8 cellular contexts compared by ENCODE assay signal in the genomic region with DNA sequence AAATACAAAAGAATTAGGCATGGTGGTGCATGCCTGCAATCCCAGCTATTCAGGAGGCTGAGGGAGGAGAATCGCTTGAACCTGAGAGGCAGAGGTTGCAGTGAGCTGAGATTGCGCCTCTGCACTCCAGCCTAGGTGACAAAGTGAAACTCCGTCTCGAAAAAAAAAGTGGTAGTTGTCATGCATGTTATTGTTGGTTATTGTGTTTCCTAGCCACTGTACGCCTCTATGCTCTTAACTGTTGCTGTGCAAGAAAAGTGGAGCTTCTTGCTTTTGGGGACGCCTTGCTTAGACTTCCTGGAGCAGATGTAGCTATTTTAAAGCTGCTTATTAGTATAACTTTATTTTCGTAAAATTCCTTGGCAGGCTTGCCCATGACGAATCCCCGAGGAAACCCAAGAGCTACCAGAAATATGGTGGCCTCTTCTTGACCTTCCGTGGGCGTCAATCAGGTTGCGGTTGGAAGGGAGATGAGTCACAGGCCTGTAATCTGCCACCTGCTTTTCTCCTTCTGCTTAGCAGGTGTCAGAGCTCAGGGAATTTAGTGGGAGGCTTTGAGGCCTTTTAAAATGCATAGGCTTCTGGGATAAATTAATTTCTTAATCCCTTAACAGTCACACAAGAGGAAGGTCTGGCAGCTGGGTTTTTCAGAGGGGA. TPM values are rescaled to one million over a fixed set of nuclear protein-coding genes. Genes with fewer than 3 reads are reported as not detected.
A peak's percentile ranks its signal among the peaks of the same experiment; 100 is the strongest.
DNase-seq lines count a peak whose midpoint lies in the region; ATAC-seq and TF ChIP-seq lines count a peak whose summit lies in the region.

No MANE protein-coding gene starts in this region.

- H3K9me3 ChIP-seq in thymus (ENCODE audit: control insufficient read depth) (no peaks in the 10 kb centered on the region), BE2C (no peaks in the 10 kb centered on the region)

- DNase-seq in GM04504 (ENCODE audit: low read depth) (peak; percentile 67), H4 (ENCODE audit: low spot score) (peak; percentile 82), LHCN-M2 (ENCODE audit: low read depth) (peak; percentile 98), activated B cell treated with CpG ODN at 0.5 μM for 24 hours (no peak), chondrocyte (ENCODE audit: low spot score) (no peak), BE2C (no peak)

- H3K4me1 ChIP-seq in thymus (ENCODE audit: control insufficient read depth, insufficient read depth, low read length) (peaks cover 15% of the 10 kb centered on the region), BE2C (no peaks in the 10 kb centered on the region)

- H3K27ac Mint-ChIP-seq in activated B cell treated with CpG ODN at 0.5 μM for 24 hours (no peak overlapping the region), chondrocyte (ENCODE audit: unreplicated experiment) (peak overlapping the region; percentile 89), nephron (peak overlapping the region; percentile 65 to 85 (median 79))

- ATAC-seq in activated B cell treated with CpG ODN at 0.5 μM for 24 hours (ENCODE audit: low read depth) = peak; percentile 69

- TF ChIP-seq CTCF in activated B cell treated with CpG ODN at 0.5 μM for 24 hours (IDR thresholded peaks at IDR 0.05) (no peak), chondrocyte (IDR thresholded peaks at IDR 0.05) (no peak), nephron (IDR thresholded peaks at IDR 0.05; ENCODE audit: unreplicated experiment in 3 of 3) (no peak), BE2C (IDR thresholded peaks at IDR 0.05; ENCODE audit: low read depth, low read length) (no peak)

- H3K4me3 ChIP-seq in thymus (ENCODE audit: low read length) (no peak overlapping the region), BE2C (ENCODE audit: low read depth, low read length) (no peak overlapping the region)

- H3K4me3 Mint-ChIP-seq in activated B cell treated with CpG ODN at 0.5 μM for 24 hours (peak overlapping the region; percentile 24), chondrocyte (ENCODE audit: unreplicated experiment) (no peak overlapping the region), nephron (peak overlapping the region in 1 of 3 experiments; percentile 5)

- H3K4me1 Mint-ChIP-seq in activated B cell treated with CpG ODN at 0.5 μM for 24 hours = peaks cover 14% of the 10 kb centered on the region
- peaks cover 25% of the 10 kb centered on the region for H3K4me1 Mint-ChIP-seq in chondrocyte (ENCODE audit: low read depth)
- peaks cover 27% of the 10 kb centered on the region for H3K4me1 Mint-ChIP-seq in nephron

- H3K27me3 ChIP-seq in thymus (ENCODE audit: control insufficient read depth, insufficient read depth) = no peaks in the 10 kb centered on the region
- H3K27me3 ChIP-seq in BE2C = no peaks in the 10 kb centered on the region

- peaks cover 2% of the 10 kb centered on the region for H3K9me3 Mint-ChIP-seq in activated B cell treated with CpG ODN at 0.5 μM for 24 hours
- no peaks in the 10 kb centered on the region for H3K9me3 Mint-ChIP-seq in chondrocyte (ENCODE audit: low read depth)
- H3K9me3 Mint-ChIP-seq in nephron = peaks cover 13% of the 10 kb centered on the region

- intact Hi-C loops in activated B cell treated with CpG ODN at 0.5 μM for 24 hours (cut with micrococcal nuclease) = no loop called here

- H3K36me3 ChIP-seq in thymus (ENCODE audit: control insufficient read depth, insufficient read depth) (peaks cover 3% of the 10 kb centered on the region), BE2C (no peaks in the 10 kb centered on the region)

- H3K27me3 Mint-ChIP-seq in activated B cell treated with CpG ODN at 0.5 μM for 24 hours (no peaks in the 10 kb centered on the region), chondrocyte (ENCODE audit: low read depth) (peaks cover 31% of the 10 kb centered on the region), nephron (ENCODE audit: low read depth) (peaks cover 9% of the 10 kb centered on the region)

- POLR2A ChIA-PET in activated B cell treated with CpG ODN at 0.5 μM for 24 hours (lab: Charles Lee) = interaction anchor here (1.0 to 1.1 kb wide), 2 partner anchors 53 to 217 kb away, joined by 7 read pairs; a partner anchor contains a TSS

- CTCF ChIA-PET in activated B cell treated with CpG ODN at 0.5 μM for 24 hours (lab: Charles Lee) = no interaction called here

- WGBS in thymus = 38% methylated on average over 12 of the region's 12 CpGs

- peak overlapping the region; percentile 46 for H3K27ac ChIP-seq in thymus (ENCODE audit: low read depth)

- H3K36me3 Mint-ChIP-seq in activated B cell treated with CpG ODN at 0.5 μM for 24 hours (ENCODE audit: low read depth) = no peaks in the 10 kb centered on the region
- peaks cover 2% of the 10 kb centered on the region for H3K36me3 Mint-ChIP-seq in chondrocyte (ENCODE audit: low read depth)
- H3K36me3 Mint-ChIP-seq in nephron (ENCODE audit: low read depth) = no peaks in the 10 kb centered on the region

RNA-seq across cellular contexts. Expression of a gene that starts 17.3 kb away (rescaled TPM):
- 0.08 TPM in 1 of 2 replicates, not detected in the other for total RNA-seq in H4 (2014; rRNA removed; shearing (Covaris generic))
- total RNA-seq in LHCN-M2 (2014; rRNA removed) (0.11 TPM in 1 of 2 replicates, not detected in the other), activated B cell treated with CpG ODN at 0.5 μM for 24 hours (1.4 and 1.8 TPM in 2 replicates), chondrocyte (0.57 to 1.4 TPM (median 0.72 TPM) in 3 replicates)
- polyA plus RNA-seq in LHCN-M2 (2012) = 0.05 TPM
- 0.78 TPM for polyA plus RNA-seq in thymus
- polyA plus RNA-seq in BE2C (2012; ENCODE audit: insufficient read depth, insufficient read length, low read depth) = not detected

RNA-seq across cellular contexts. Expression of a gene that starts 54.7 kb away (rescaled TPM):
- 17.9 and 19.0 TPM in 2 replicates for total RNA-seq in H4 (2014; rRNA removed; shearing (Covaris generic))
- total RNA-seq in LHCN-M2 (2014; rRNA removed) = 20.5 and 26.7 TPM in 2 replicates
- polyA plus RNA-seq in LHCN-M2 (2012) = 14.3 TPM
- total RNA-seq in activated B cell treated with CpG ODN at 0.5 μM for 24 hours = 32.3 and 32.8 TPM in 2 replicates
- 42.6 to 49.8 TPM (median 49.1 TPM) in 3 replicates for total RNA-seq in chondrocyte
- polyA plus RNA-seq in thymus = 41.2 TPM
- polyA plus RNA-seq in BE2C (2012; ENCODE audit: insufficient read depth, insufficient read length, low read depth) = 17.8 TPM

Comparison
In these comparisons a context has a peak if more than half of its experiments do, and no peak if none do; other contexts are left out.
1. DNase-seq: peak in GM04504 (single experiment), H4 (single experiment) and LHCN-M2 (single experiment); none in activated B cell treated with CpG ODN at 0.5 μM for 24 hours (single experiment), chondrocyte (single experiment) and BE2C (single experiment).